14 cellular contexts compared by ENCODE assay signal in genomic region chr3:67901681-67902080, GRCh38.
DNase-seq lines count a peak whose midpoint lies in the region; ATAC-seq and TF ChIP-seq lines count a peak whose summit lies in the region.
"Had no signal": no experiment of that assay in that cellular context is flagged by ENCODE, and none has a peak within 500 bp of the region (broad histone marks: within the 10 kb centered on the region; RNA-seq: fewer than 3 reads in every experiment).

No MANE protein-coding gene starts in this region.

- DNase-seq in NCI-H1417 (lab: John Stamatoyannopoulos, UW), result peak in 2 of 3 experiments; percentile 1 to 42
- no peak for DNase-seq in NCI-H1417 treated with DMSO at 0.1 percent for 48 hours (lab: John Stamatoyannopoulos, UW)
- no peak for DNase-seq in WTC11 (ENCODE audit: low spot score)
- peak in 5 of 9 donors; percentile 17 to 31 (median 24) for DNase-seq in naive thymus-derived CD4-positive, alpha-beta T cell
- DNase-seq in NOMO-1 treated with DMSO at 0.1 percent for 48 hours (lab: John Stamatoyannopoulos, UW; ENCODE audit: unreplicated experiment), result no peak
- DNase-seq in activated naive CD8-positive, alpha-beta T cell treated with anti-CD3 and anti-CD28 coated beads for 36 hours, result no peak
- no peak for DNase-seq in occipital lobe (lab: John Stamatoyannopoulos, UW)
- DNase-seq: activated CD4-positive, alpha-beta memory T cell treated with anti-CD3 and anti-CD28 coated beads, Interleukin-2, amount 10 ng/mL, durations not matched to agents 7 days and 5 days; effector CD8-positive, alpha-beta T cell; immature natural killer cell; MG63; NCI-H510A treated with DMSO at 0.1 percent for 48 hours; T1000 had no signal

- no peak overlapping the region for H3K27ac Mint-ChIP-seq in WTC11
- H3K27ac Mint-ChIP-seq in naive thymus-derived CD4-positive, alpha-beta T cell, result no peak overlapping the region
- H3K27ac Mint-ChIP-seq in activated naive CD8-positive, alpha-beta T cell treated with anti-CD3 and anti-CD28 coated beads for 36 hours, result no peak overlapping the region
- H3K27ac Mint-ChIP-seq: activated CD4-positive, alpha-beta memory T cell treated with anti-CD3 and anti-CD28 coated beads, Interleukin-2, amount 10 ng/mL, durations not matched to agents 7 days and 5 days; immature natural killer cell had no signal

- no peaks in the 10 kb centered on the region for H3K9me3 Mint-ChIP-seq in WTC11
- peaks cover 0 to 4% (median 0%) of the 10 kb centered on the region in 11 donors for H3K9me3 Mint-ChIP-seq in naive thymus-derived CD4-positive, alpha-beta T cell
- peaks cover 1% of the 10 kb centered on the region for H3K9me3 Mint-ChIP-seq in activated naive CD8-positive, alpha-beta T cell treated with anti-CD3 and anti-CD28 coated beads for 36 hours
- H3K9me3 Mint-ChIP-seq: activated CD4-positive, alpha-beta memory T cell treated with anti-CD3 and anti-CD28 coated beads, Interleukin-2, amount 10 ng/mL, durations not matched to agents 7 days and 5 days had no signal

- H3K27ac ChIP-seq in naive thymus-derived CD4-positive, alpha-beta T cell (ENCODE audit: low read depth, low read length), result no peak overlapping the region

- no peaks in the 10 kb centered on the region for H3K27me3 Mint-ChIP-seq in WTC11 (ENCODE audit: low read depth)
- H3K27me3 Mint-ChIP-seq in naive thymus-derived CD4-positive, alpha-beta T cell, result no peaks in the 10 kb centered on the region
- no peaks in the 10 kb centered on the region for H3K27me3 Mint-ChIP-seq in activated naive CD8-positive, alpha-beta T cell treated with anti-CD3 and anti-CD28 coated beads for 36 hours
- H3K27me3 Mint-ChIP-seq: activated CD4-positive, alpha-beta memory T cell treated with anti-CD3 and anti-CD28 coated beads, Interleukin-2, amount 10 ng/mL, durations not matched to agents 7 days and 5 days had no signal

- H3K27me3 ChIP-seq in naive thymus-derived CD4-positive, alpha-beta T cell (ENCODE audit: control insufficient read depth in 2 of 2, insufficient read depth in 2 of 2, low read length in 2 of 2), result no peaks in the 10 kb centered on the region
- H3K27me3 ChIP-seq: MG63 had no signal

- no peaks in the 10 kb centered on the region for H3K36me3 ChIP-seq in naive thymus-derived CD4-positive, alpha-beta T cell (ENCODE audit: control insufficient read depth in 2 of 3, insufficient read depth in 3 of 3, low read length in 3 of 3)
- H3K36me3 ChIP-seq: MG63 had no signal

- no peaks in the 10 kb centered on the region for H3K9me3 ChIP-seq in naive thymus-derived CD4-positive, alpha-beta T cell (ENCODE audit: control insufficient read depth in 2 of 3, low read length in 3 of 3)
- H3K9me3 ChIP-seq: MG63 had no signal

- peaks cover 0 to under 1% of the 10 kb centered on the region in 2 donors for H3K4me1 ChIP-seq in naive thymus-derived CD4-positive, alpha-beta T cell (ENCODE audit: control insufficient read depth in 2 of 2, insufficient read depth in 2 of 2, low read length in 2 of 2)

- H3K4me3 Mint-ChIP-seq in WTC11, result no peak overlapping the region
- no peak overlapping the region for H3K4me3 Mint-ChIP-seq in naive thymus-derived CD4-positive, alpha-beta T cell
- H3K4me3 Mint-ChIP-seq in activated naive CD8-positive, alpha-beta T cell treated with anti-CD3 and anti-CD28 coated beads for 36 hours, result no peak overlapping the region
- H3K4me3 Mint-ChIP-seq: activated CD4-positive, alpha-beta memory T cell treated with anti-CD3 and anti-CD28 coated beads, Interleukin-2, amount 10 ng/mL, durations not matched to agents 7 days and 5 days; immature natural killer cell had no signal

- ATAC-seq in WTC11, result 0 out of 2 replicates have a peak, but pooled peaks have one; percentile 30
- peak; percentile 31 for ATAC-seq in naive thymus-derived CD4-positive, alpha-beta T cell

- H3K36me3 Mint-ChIP-seq in WTC11, result no peaks in the 10 kb centered on the region
- H3K36me3 Mint-ChIP-seq in naive thymus-derived CD4-positive, alpha-beta T cell, result peaks cover 0 to 3% (median 0%) of the 10 kb centered on the region in 5 donors
- H3K36me3 Mint-ChIP-seq in activated naive CD8-positive, alpha-beta T cell treated with anti-CD3 and anti-CD28 coated beads for 36 hours, result no peaks in the 10 kb centered on the region
- H3K36me3 Mint-ChIP-seq: immature natural killer cell had no signal

- no peaks in the 10 kb centered on the region for H3K4me1 Mint-ChIP-seq in WTC11
- peaks cover 0 to 19% (median 13%) of the 10 kb centered on the region in 7 donors for H3K4me1 Mint-ChIP-seq in naive thymus-derived CD4-positive, alpha-beta T cell
- peaks cover 11% of the 10 kb centered on the region for H3K4me1 Mint-ChIP-seq in activated naive CD8-positive, alpha-beta T cell treated with anti-CD3 and anti-CD28 coated beads for 36 hours

- TF ChIP-seq CTCF in LNCAP (IDR thresholded peaks at IDR 0.05) (peak; percentile 25; the same call in 1 of the 2 replicates), WTC11 (IDR thresholded peaks at IDR 0.05) (peak; percentile 18; the same call in 1 of the 2 replicates)

- intact Hi-C loops in naive thymus-derived CD4-positive, alpha-beta T cell (cut with micrococcal nuclease), result loop anchor here in 1 of 2 donors (1.0 to 5.0 kb wide), 7 partner anchors 47 to 975 kb away; no protein-coding TSS in a partner anchor

- CTCF ChIA-PET in WTC11 (lab: Charles Lee), result no interaction called here
- CTCF ChIA-PET in naive thymus-derived CD4-positive, alpha-beta T cell (lab: Charles Lee), result interaction anchor here (0.6 to 1.7 kb wide), 7 partner anchors 46 to 974 kb away, joined by 3 to 5 read pairs (median 3); no protein-coding TSS in a partner anchor

- POLR2A ChIA-PET in WTC11 (lab: Charles Lee), result no interaction called here
- POLR2A ChIA-PET in naive thymus-derived CD4-positive, alpha-beta T cell (lab: Charles Lee), result no interaction called here

- H3K4me3 ChIP-seq in naive thymus-derived CD4-positive, alpha-beta T cell (ENCODE audit: low read length), result no peak overlapping the region
- H3K4me3 ChIP-seq: MG63 had no signal

TF ChIP-seq in WTC11, 78 proteins besides CTCF, POLR2A, EP300 and RAD21 (continues in another document):
- no peak for TF ChIP-seq ZMAT4 (CRISPR knock-in tag; IDR thresholded peaks at IDR 0.05)
- TF ChIP-seq PRDM15 (CRISPR knock-in tag; IDR thresholded peaks at IDR 0.05), result no peak
- TF ChIP-seq, protein P1, sequence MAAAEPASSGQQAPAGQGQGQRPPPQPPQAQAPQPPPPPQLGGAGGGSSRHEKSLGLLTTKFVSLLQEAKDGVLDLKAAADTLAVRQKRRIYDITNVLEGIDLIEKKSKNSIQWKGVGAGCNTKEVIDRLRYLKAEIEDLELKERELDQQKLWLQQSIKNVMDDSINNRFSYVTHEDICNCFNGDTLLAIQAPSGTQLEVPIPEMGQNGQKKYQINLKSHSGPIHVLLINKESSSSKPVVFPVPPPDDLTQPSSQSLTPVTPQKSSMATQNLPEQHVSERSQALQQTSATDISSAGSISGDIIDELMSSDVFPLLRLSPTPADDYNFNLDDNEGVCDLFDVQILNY (CRISPR knock-in tag; IDR thresholded peaks at IDR 0.05), result no peak
- TF ChIP-seq, protein P2, sequence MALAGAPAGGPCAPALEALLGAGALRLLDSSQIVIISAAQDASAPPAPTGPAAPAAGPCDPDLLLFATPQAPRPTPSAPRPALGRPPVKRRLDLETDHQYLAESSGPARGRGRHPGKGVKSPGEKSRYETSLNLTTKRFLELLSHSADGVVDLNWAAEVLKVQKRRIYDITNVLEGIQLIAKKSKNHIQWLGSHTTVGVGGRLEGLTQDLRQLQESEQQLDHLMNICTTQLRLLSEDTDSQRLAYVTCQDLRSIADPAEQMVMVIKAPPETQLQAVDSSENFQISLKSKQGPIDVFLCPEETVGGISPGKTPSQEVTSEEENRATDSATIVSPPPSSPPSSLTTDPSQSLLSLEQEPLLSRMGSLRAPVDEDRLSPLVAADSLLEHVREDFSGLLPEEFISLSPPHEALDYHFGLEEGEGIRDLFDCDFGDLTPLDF (CRISPR knock-in tag; IDR thresholded peaks at IDR 0.05), result no peak
- TF ChIP-seq OVOL2 (CRISPR knock-in tag; IDR thresholded peaks at IDR 0.05; ENCODE audit: borderline replicate concordance), result no peak
- no peak for TF ChIP-seq ZNF138 (CRISPR knock-in tag; conservative IDR thresholded peaks at IDR 0.05)
- TF ChIP-seq SMAD3 (CRISPR knock-in tag; IDR thresholded peaks at IDR 0.05; ENCODE audit: borderline replicate concordance), result no peak
- no peak for TF ChIP-seq ZBTB21 (CRISPR knock-in tag; IDR thresholded peaks at IDR 0.05; ENCODE audit: borderline replicate concordance)
- TF ChIP-seq FOXP1 (CRISPR knock-in tag; IDR thresholded peaks at IDR 0.05; ENCODE audit: borderline replicate concordance), result no peak
- TF ChIP-seq NR2C2 (CRISPR knock-in tag; IDR thresholded peaks at IDR 0.05), result no peak
- no peak for TF ChIP-seq JUN (CRISPR knock-in tag; IDR thresholded peaks at IDR 0.05)
- TF ChIP-seq NFATC4 (CRISPR knock-in tag; IDR thresholded peaks at IDR 0.05), result no peak

Comparison
In these comparisons a context has a peak if more than half of its experiments do, and no peak if none do; other contexts are left out.
1. DNase-seq: peak in NCI-H1417 (2 of 3) and naive thymus-derived CD4-positive, alpha-beta T cell (5 of 9); none in NCI-H1417 treated with DMSO at 0.1 percent for 48 hours (single experiment), WTC11 (single experiment), NOMO-1 treated with DMSO at 0.1 percent for 48 hours (single experiment), activated naive CD8-positive, alpha-beta T cell treated with anti-CD3 and anti-CD28 coated beads for 36 hours (single experiment) and occipital lobe (single experiment).